ENCODE assay signal across 10 cellular contexts in genomic region chr2:37599688-37600525, GRCh38.
DNase-seq lines count a peak whose midpoint lies in the region; TF ChIP-seq lines count a peak whose summit lies in the region.
"Had no signal": no experiment of that assay in that cellular context is flagged by ENCODE, and none has a peak within 500 bp of the region (broad histone marks: within the 10 kb centered on the region; RNA-seq: fewer than 3 reads in every experiment).

No MANE protein-coding gene starts in this region.

- H3K4me3 Mint-ChIP-seq in HFFc6, result no peak overlapping the region

- H3K9me3 Mint-ChIP-seq in HFFc6, result peaks cover 8% of the 10 kb centered on the region

- no peaks in the 10 kb centered on the region for H3K27me3 Mint-ChIP-seq in HFFc6 (ENCODE audit: insufficient read depth)

- peaks cover 21% of the 10 kb centered on the region for H3K36me3 Mint-ChIP-seq in HFFc6 (ENCODE audit: low read depth)

- no peak for TF ChIP-seq CTCF in HFFc6 (IDR thresholded peaks at IDR 0.05)

- no peak overlapping the region for H3K27ac Mint-ChIP-seq in HFFc6

- H3K4me1 Mint-ChIP-seq in HFFc6 (ENCODE audit: low read depth), result peaks cover 17% of the 10 kb centered on the region

- DNase-seq in T follicular helper cell (ENCODE audit: low read depth) (peak; percentile 71), COLO829 (ENCODE audit: low spot score) (no peak), cerebellar cortex (ENCODE audit: low spot score) (no peak), HFFc6 (no peak), superior temporal gyrus (ENCODE audit: extremely low spot score) (no peak)
- peak; percentile 47 to 65 for DNase-seq in activated CD8-positive, alpha-beta memory T cell treated with anti-CD3 and anti-CD28 coated beads for 1 hour (ENCODE audit: extremely low read depth in 1 of 2, low read depth in 1 of 2)
- DNase-seq in effector CD8-positive, alpha-beta T cell (lab: John Stamatoyannopoulos, UW), result peak; percentile 19
- DNase-seq in stimulated activated CD8-positive, alpha-beta memory T cell treated with anti-CD3 and anti-CD28 coated beads, Interleukin-4, amount 100 ng/mL, for 24 hours (ENCODE audit: low read depth), result peak; percentile 28
- DNase-seq: esophagus squamous epithelium, NCI-H2171 treated with DMSO at 0.1 percent for 48 hours had no signal

Comparison
In these comparisons a context has a peak if more than half of its experiments do, and no peak if none do; other contexts are left out.
1. DNase-seq: peak in T follicular helper cell (single experiment), activated CD8-positive, alpha-beta memory T cell treated with anti-CD3 and anti-CD28 coated beads for 1 hour (2 of 2), effector CD8-positive, alpha-beta T cell (single experiment) and stimulated activated CD8-positive, alpha-beta memory T cell treated with anti-CD3 and anti-CD28 coated beads, Interleukin-4, amount 100 ng/mL, for 24 hours (single experiment); none in COLO829 (single experiment), cerebellar cortex (single experiment), HFFc6 (single experiment) and superior temporal gyrus (single experiment).